Comparison of ENCODE assay signal across 10 cellular contexts in genomic region chr10:49761201-49761788, GRCh38. TPM values are rescaled to one million over a fixed set of nuclear protein-coding genes. Genes with fewer than 3 reads are reported as not detected.
DNase-seq lines count a peak whose midpoint lies in the region; ATAC-seq and TF ChIP-seq lines count a peak whose summit lies in the region.
"Had no signal": no experiment of that assay in that cellular context is flagged by ENCODE, and none has a peak within 500 bp of the region (broad histone marks: within the 10 kb centered on the region; RNA-seq: fewer than 3 reads in every experiment).

No MANE protein-coding gene starts in this region.

- WGBS in SK-N-SH (ENCODE audit: low lambda C conversion rate), result 30% methylated on average over 13 of the region's 16 CpGs

- H3K27me3 ChIP-seq in SK-N-SH (ENCODE audit: insufficient read depth) (no peaks in the 10 kb centered on the region; the same call in 1 of the 2 replicates), iPS-15b (ENCODE audit: control insufficient read depth, insufficient read depth, low read length) (peaks cover 15% of the 10 kb centered on the region)

- no peaks in the 10 kb centered on the region for H3F3A ChIP-seq in SK-N-SH (replicated peaks; ENCODE audit: insufficient read depth)

- TF ChIP-seq EP300 in SK-N-SH (IDR thresholded peaks at IDR 0.05; ENCODE audit: borderline replicate concordance in 1 of 2, low read depth in 1 of 2, low read length in 1 of 2), result no peak

- TF ChIP-seq RAD21 in SK-N-SH (IDR thresholded peaks at IDR 0.05; ENCODE audit: low read length), result no peak

- no peak for DNase-seq in activated naive CD4-positive, alpha-beta T cell treated with anti-CD3 and anti-CD28 coated beads, Interleukin-2, amount 10 ng/mL, durations not matched to agents 7 days and 5 days
- no peak for DNase-seq in activated naive CD4-positive, alpha-beta T cell (lab: John Stamatoyannopoulos, UW)
- no peak for DNase-seq in SK-N-SH
- no peak for DNase-seq in stimulated activated naive CD8-positive, alpha-beta T cell treated with anti-CD3 and anti-CD28 coated beads, Interleukin-15, amount 100 ng/mL, for 72 hours
- DNase-seq in DMS153 treated with DMSO at 0.1 percent for 48 hours (lab: John Stamatoyannopoulos, UW; ENCODE audit: unreplicated experiment), result no peak
- DNase-seq: activated CD4-positive, alpha-beta T cell treated with anti-CD3 and anti-CD28 coated beads, Interleukin-2, amount 50 U/mL, for 48 hours had no signal

- no peak overlapping the region for H3K27ac Mint-ChIP-seq in activated naive CD4-positive, alpha-beta T cell treated with anti-CD3 and anti-CD28 coated beads, Interleukin-2, amount 10 ng/mL, durations not matched to agents 7 days and 5 days
- no peak overlapping the region for H3K27ac Mint-ChIP-seq in stimulated activated naive CD8-positive, alpha-beta T cell treated with anti-CD3 and anti-CD28 coated beads, Interleukin-15, amount 100 ng/mL, for 72 hours
- H3K27ac Mint-ChIP-seq: CD4-positive, alpha-beta T cell had no signal

- H3K9me2 ChIP-seq in SK-N-SH, result no peaks in the 10 kb centered on the region

- no peaks in the 10 kb centered on the region for H4K20me1 ChIP-seq in SK-N-SH (ENCODE audit: insufficient read depth)

- H2AFZ ChIP-seq in SK-N-SH (ENCODE audit: low read depth), result peak overlapping the region; percentile 94; the same call in 1 of the 2 replicates

- peak overlapping the region; percentile 71 to 92 for H3K4me3 ChIP-seq in SK-N-SH (ENCODE audit: low read depth in 2 of 2, low read length in 1 of 2)
- H3K4me3 ChIP-seq in iPS-15b (ENCODE audit: low read depth, low read length), result peak overlapping the region; percentile 77

- no peaks in the 10 kb centered on the region for H3K9me3 Mint-ChIP-seq in activated naive CD4-positive, alpha-beta T cell treated with anti-CD3 and anti-CD28 coated beads, Interleukin-2, amount 10 ng/mL, durations not matched to agents 7 days and 5 days
- peaks cover 0 to 2% of the 10 kb centered on the region in 2 donors for H3K9me3 Mint-ChIP-seq in stimulated activated naive CD8-positive, alpha-beta T cell treated with anti-CD3 and anti-CD28 coated beads, Interleukin-15, amount 100 ng/mL, for 72 hours

- H3K9ac ChIP-seq in SK-N-SH (0 out of 2 replicates have a peak overlapping the region, but pooled peaks have one; percentile 42), iPS-15b (ENCODE audit: low read depth, low read length) (peak overlapping the region; percentile 79)

- peaks cover 5% of the 10 kb centered on the region for H3K4me1 Mint-ChIP-seq in activated naive CD4-positive, alpha-beta T cell treated with anti-CD3 and anti-CD28 coated beads, Interleukin-2, amount 10 ng/mL, durations not matched to agents 7 days and 5 days
- peaks cover 6% of the 10 kb centered on the region for H3K4me1 Mint-ChIP-seq in stimulated activated naive CD8-positive, alpha-beta T cell treated with anti-CD3 and anti-CD28 coated beads, Interleukin-15, amount 100 ng/mL, for 72 hours

- peak overlapping the region; percentile 97 for H3K4me2 ChIP-seq in SK-N-SH

- no peaks in the 10 kb centered on the region for H3K79me2 ChIP-seq in SK-N-SH (ENCODE audit: insufficient read depth)

- POLR2A ChIA-PET in SK-N-SH (lab: Yijun Ruan, JAX), result interaction anchor here (1.0 to 1.4 kb wide), 3 partner anchors 33 to 166 kb away, joined by 3 to 4 read pairs (median 3); no protein-coding TSS in a partner anchor

- H3K27me3 Mint-ChIP-seq in activated naive CD4-positive, alpha-beta T cell treated with anti-CD3 and anti-CD28 coated beads, Interleukin-2, amount 10 ng/mL, durations not matched to agents 7 days and 5 days, result peaks cover 35% of the 10 kb centered on the region
- H3K27me3 Mint-ChIP-seq in stimulated activated naive CD8-positive, alpha-beta T cell treated with anti-CD3 and anti-CD28 coated beads, Interleukin-15, amount 100 ng/mL, for 72 hours, result peaks cover 57% of the 10 kb centered on the region

- ATAC-seq in stimulated activated naive CD8-positive, alpha-beta T cell treated with anti-CD3 and anti-CD28 coated beads, Interleukin-15, amount 100 ng/mL, for 72 hours, result no peak
- ATAC-seq in HG03457 (IDR thresholded peaks at IDR 0.05; ENCODE audit: unreplicated experiment) (no peak), GM21786 (IDR thresholded peaks at IDR 0.05; ENCODE audit: unreplicated experiment) (no peak)

- H3K36me3 ChIP-seq in SK-N-SH (replicated peaks in 1 of 2; ENCODE audit: control insufficient read depth in 1 of 2, insufficient read depth in 2 of 2, low read length in 1 of 2), result peaks cover 0 to 10% of the 10 kb centered on the region in 2 experiments
- peaks cover 7% of the 10 kb centered on the region for H3K36me3 ChIP-seq in iPS-15b (ENCODE audit: control insufficient read depth, insufficient read depth, low read length)

- TF ChIP-seq CTCF in SK-N-SH (IDR thresholded peaks at IDR 0.05), result no peak

- peak overlapping the region; percentile 23 for H3K4me3 Mint-ChIP-seq in activated naive CD4-positive, alpha-beta T cell treated with anti-CD3 and anti-CD28 coated beads, Interleukin-2, amount 10 ng/mL, durations not matched to agents 7 days and 5 days
- peak overlapping the region; percentile 29 to 37 for H3K4me3 Mint-ChIP-seq in stimulated activated naive CD8-positive, alpha-beta T cell treated with anti-CD3 and anti-CD28 coated beads, Interleukin-15, amount 100 ng/mL, for 72 hours
- H3K4me3 Mint-ChIP-seq: CD4-positive, alpha-beta T cell had no signal

- CTCF ChIA-PET in activated naive CD4-positive, alpha-beta T cell treated with anti-CD3 and anti-CD28 coated beads, Interleukin-2, amount 10 ng/mL, durations not matched to agents 7 days and 5 days (lab: Charles Lee), result no interaction called here
- CTCF ChIA-PET in SK-N-SH (lab: Yijun Ruan, JAX), result interaction anchor here (0.9 to 5.7 kb wide), 2 partner anchors 167 to 1105 kb away, joined by 3 to 32 read pairs; no protein-coding TSS in a partner anchor

- H3K27ac ChIP-seq in SK-N-SH (ENCODE audit: low read depth in 2 of 2, low read length in 1 of 2), result peak overlapping the region in 1 of 2 experiments; percentile 83; a peak in 2 of 4 replicates

- peaks cover 0 to 29% of the 10 kb centered on the region in 2 experiments; a peak in 1 of 4 replicates for H3K4me1 ChIP-seq in SK-N-SH (ENCODE audit: control insufficient read depth in 1 of 2, insufficient read depth in 2 of 2, low read depth in 1 of 2, low read length in 1 of 2)
- no peaks in the 10 kb centered on the region for H3K4me1 ChIP-seq in iPS-15b (ENCODE audit: control insufficient read depth, insufficient read depth, low read length)

- no peaks in the 10 kb centered on the region for H3K36me3 Mint-ChIP-seq in activated naive CD4-positive, alpha-beta T cell treated with anti-CD3 and anti-CD28 coated beads, Interleukin-2, amount 10 ng/mL, durations not matched to agents 7 days and 5 days

- H3K9me3 ChIP-seq in SK-N-SH, result no peaks in the 10 kb centered on the region
- H3K9me3 ChIP-seq in iPS-15b (ENCODE audit: control insufficient read depth, insufficient read depth, low read length), result no peaks in the 10 kb centered on the region

TF ChIP-seq in SK-N-SH, 30 proteins besides CTCF, POLR2A, EP300 and RAD21:
- no peak for TF ChIP-seq FOXJ3 (CRISPR knock-in tag; IDR thresholded peaks at IDR 0.05)
- no peak for TF ChIP-seq GATA2 (CRISPR knock-in tag; IDR thresholded peaks at IDR 0.05)
- no peak for TF ChIP-seq TEAD4 (IDR thresholded peaks at IDR 0.05; ENCODE audit: borderline replicate concordance, insufficient read depth)
- TF ChIP-seq IRF3 (IDR thresholded peaks at IDR 0.05; ENCODE audit: low read depth, low read length), result no peak
- TF ChIP-seq CHD2 (IDR thresholded peaks at IDR 0.05; ENCODE audit: low read length, partially characterized antibody), result no peak
- TF ChIP-seq USF1 (IDR thresholded peaks at IDR 0.05; ENCODE audit: borderline replicate concordance, low read depth), result no peak
- TF ChIP-seq USF2 (IDR thresholded peaks at IDR 0.05; ENCODE audit: borderline replicate concordance, low read depth, low read length), result no peak
TF ChIP-seq in SK-N-SH: peak in this region for 0.

RNA-seq across cellular contexts. Expression of gene OGDHL, which starts 0.8 kb away (rescaled TPM):
- 25.4 and 32.6 TPM in 2 replicates for polyA plus RNA-seq in SK-N-SH (2012; rRNA removed)
- polyA plus RNA-seq in SK-N-SH (2012; cell fraction: cytosol; rRNA removed), result 10.1 and 14.5 TPM in 2 replicates
- 102 and 104 TPM in 2 replicates for polyA plus RNA-seq in SK-N-SH (2012; cell fraction: nucleus; rRNA removed)
